In genomic region chr11:76680517-76681425, GRCh38 we compare ENCODE assay signal across 8 cellular contexts. TPM values are rescaled to one million over a fixed set of nuclear protein-coding genes. Genes with fewer than 3 reads are reported as not detected.
A peak's percentile ranks its signal among the peaks of the same experiment; 100 is the strongest.
DNase-seq lines count a peak whose midpoint lies in the region; ATAC-seq and TF ChIP-seq lines count a peak whose summit lies in the region.

No MANE protein-coding gene starts in this region.

- no peaks in the 10 kb centered on the region for H3K9me3 Mint-ChIP-seq in CD4-positive, alpha-beta T cell

- ATAC-seq in CD4-positive, alpha-beta T cell (ENCODE audit: poor library complexity), result peak; percentile 52
- peak; percentile 97 for ATAC-seq in HCT116
- peak; percentile 84 to 88 for ATAC-seq in activated CD4-positive, CD25-positive, alpha-beta regulatory T cell treated with anti-CD3 and anti-CD28 coated beads, Interleukin-2, amount 50 U/mL, for 24 hours
- peak; percentile 83 for ATAC-seq in left lobe of liver
- ATAC-seq in HG02884 (IDR thresholded peaks at IDR 0.05; ENCODE audit: unreplicated experiment), result no peak

- POLR2A ChIA-PET in CD4-positive, alpha-beta T cell (lab: Charles Lee), result no interaction called here
- POLR2A ChIA-PET in HCT116 (lab: Charles Lee), result interaction anchor here (0.6 kb wide), 1 partner anchor 82 kb away, joined by 3 read pairs; no protein-coding TSS in a partner anchor

- H3K27ac Mint-ChIP-seq in CD4-positive, alpha-beta T cell, result no peak overlapping the region

- H3K4me3 ChIP-seq in HCT116 (replicated peaks in 1 of 2; ENCODE audit: low read depth in 1 of 2, low read length in 2 of 2), result no peak overlapping the region

- no peaks in the 10 kb centered on the region for H3K79me2 ChIP-seq in HCT116 (ENCODE audit: insufficient read depth, low read length)

- H3K27me3 Mint-ChIP-seq in CD4-positive, alpha-beta T cell, result peaks cover 5% of the 10 kb centered on the region

- no peak overlapping the region for H3K4me3 Mint-ChIP-seq in CD4-positive, alpha-beta T cell

- RAD21 ChIA-PET in HCT116 (lab: Charles Lee; ENCODE audit: low non-redundant PET in 1 of 2, low total read pairs in 2 of 2, uncharacterized antibody in 2 of 2, unreplicated experiment in 2 of 2), result interaction anchor here in 1 of 2 experiments (0.8 kb wide), 1 partner anchor 82 kb away, joined by 4 read pairs; no protein-coding TSS in a partner anchor

- no peaks in the 10 kb centered on the region for H4K20me1 ChIP-seq in HCT116 (ENCODE audit: insufficient read depth)

- no peaks in the 10 kb centered on the region for H3K4me1 Mint-ChIP-seq in CD4-positive, alpha-beta T cell (ENCODE audit: low read depth)

- TF ChIP-seq RAD21 in HCT116 (IDR thresholded peaks at IDR 0.05; ENCODE audit: low read depth), result peak; percentile 94

- intact Hi-C loops in CD4-positive, alpha-beta T cell (cut with DNase I, micrococcal nuclease), result loop anchor here (2.0 to 5.0 kb wide), 4 partner anchors 128 to 783 kb away; partner anchors contain the start of gene WNT11 (in 1 of the 2)
- intact Hi-C loops in HCT116 (cut with micrococcal nuclease), result loop anchor here (2.0 to 10.0 kb wide), 4 partner anchors 83 to 784 kb away; partner anchors contain the start of gene WNT11

- no peak overlapping the region for H3K9ac ChIP-seq in HCT116 (ENCODE audit: low read length)

- DNase-seq in CD4-positive, alpha-beta T cell, result peak; percentile 23 to 55 (median 33)
- DNase-seq in HCT116 (ENCODE audit: low read depth, low spot score) (peak; percentile 41), NCI-H345 treated with DMSO at 0.1 percent for 48 hours (lab: John Stamatoyannopoulos, UW; ENCODE audit: unreplicated experiment) (peak; percentile 48), cerebellum (ENCODE audit: low spot score) (peak; percentile 76), left lobe of liver (ENCODE audit: low spot score) (peak; percentile 67)
- DNase-seq in stimulated activated CD4-positive, alpha-beta T cell treated with anti-CD3 and anti-CD28 coated beads, Interleukin-4, amount 100 ng/mL, for 24 hours, result peak; percentile 72

- no peaks in the 10 kb centered on the region for H3K27me3 ChIP-seq in CD4-positive, alpha-beta T cell (ENCODE audit: control insufficient read depth, insufficient read depth, low read length)
- no peaks in the 10 kb centered on the region for H3K27me3 ChIP-seq in HCT116 (ENCODE audit: insufficient read depth, low read length)

- H3K9me2 ChIP-seq in HCT116 (ENCODE audit: insufficient read depth), result no peaks in the 10 kb centered on the region

- CTCF ChIA-PET in CD4-positive, alpha-beta T cell (lab: Charles Lee), result interaction anchor here (0.6 kb wide), 1 partner anchor 12 kb away, joined by 4 read pairs; no protein-coding TSS in a partner anchor
- CTCF ChIA-PET in HCT116 (lab: Charles Lee), result interaction anchor here (0.7 to 1.3 kb wide), 5 partner anchors 41 to 473 kb away, joined by 3 to 7 read pairs (median 3); no protein-coding TSS in a partner anchor

- no peaks in the 10 kb centered on the region for H3K9me3 ChIP-seq in CD4-positive, alpha-beta T cell (ENCODE audit: control insufficient read depth, low read length)
- H3K9me3 ChIP-seq in HCT116 (ENCODE audit: control insufficient read depth in 1 of 2, insufficient read depth in 1 of 2, low read depth in 1 of 2, low read length in 2 of 2), result no peaks in the 10 kb centered on the region

- no peak overlapping the region for H3K27ac ChIP-seq in CD4-positive, alpha-beta T cell (ENCODE audit: low read depth, low read length)
- no peak overlapping the region for H3K27ac ChIP-seq in HCT116 (ENCODE audit: low read depth, low read length)

- BruUV-seq in HCT116 (replicated peaks; lab: Mats Ljungman, UMichigan), result no TSS peak

- peak overlapping the region; percentile 63 for H2AFZ ChIP-seq in HCT116 (ENCODE audit: low read depth, low read length, poor library complexity, severe bottlenecking)

- H3K36me3 Mint-ChIP-seq in CD4-positive, alpha-beta T cell (ENCODE audit: low read depth), result no peaks in the 10 kb centered on the region

- peaks cover 0 to 3% of the 10 kb centered on the region in 2 experiments; a peak in 1 of 4 replicates for H3K4me1 ChIP-seq in HCT116 (ENCODE audit: control insufficient read depth in 1 of 2, insufficient read depth in 2 of 2, low read length in 2 of 2)

- no peaks in the 10 kb centered on the region for H3K36me3 ChIP-seq in HCT116 (ENCODE audit: control insufficient read depth in 1 of 2, insufficient read depth in 2 of 2, low read length in 2 of 2)

- TF ChIP-seq CTCF in CD4-positive, alpha-beta T cell (IDR thresholded peaks at IDR 0.05), result peak; percentile 58
- TF ChIP-seq CTCF in HCT116 (IDR thresholded peaks at IDR 0.05 in 2 of 3, conservative IDR thresholded peaks at IDR 0.05 in 1 of 3; ENCODE audit: borderline replicate concordance in 1 of 3, insufficient read depth in 1 of 3, low read depth in 2 of 3, low read length in 2 of 3), result peak; percentile 80 to 87 (median 84)

- no peak for TF ChIP-seq POLR2A in HCT116 (IDR thresholded peaks at IDR 0.05; ENCODE audit: borderline replicate concordance, extremely low read depth, insufficient read depth, insufficient read length)

- H3K4me2 ChIP-seq in HCT116 (ENCODE audit: low read length), result peak overlapping the region; percentile 33

TF ChIP-seq in HCT116, 20 proteins besides CTCF, POLR2A, EP300 and RAD21:
- no peak for TF ChIP-seq ATF3 (IDR thresholded peaks at IDR 0.05)
- no peak for TF ChIP-seq JUND (IDR thresholded peaks at IDR 0.05)
- TF ChIP-seq ZFX (IDR thresholded peaks at IDR 0.05), result no peak
- TF ChIP-seq SIN3A (IDR thresholded peaks at IDR 0.05; ENCODE audit: low read depth), result no peak
- TF ChIP-seq SP1 (IDR thresholded peaks at IDR 0.05; ENCODE audit: low read depth), result no peak
- no peak for TF ChIP-seq EZH2 (IDR thresholded peaks at IDR 0.05)
- TF ChIP-seq TCF7L2 (IDR thresholded peaks at IDR 0.05; ENCODE audit: borderline replicate concordance, extremely low read depth, insufficient read depth, insufficient read length), result no peak
- no peak for TF ChIP-seq REST (IDR thresholded peaks at IDR 0.05; ENCODE audit: low read depth)
- TF ChIP-seq YY1 (IDR thresholded peaks at IDR 0.05; ENCODE audit: extremely low read depth, insufficient replicate concordance, low read depth, low read length), result no peak
- no peak for TF ChIP-seq CBX3 (IDR thresholded peaks at IDR 0.05; ENCODE audit: low read depth)
- no peak for TF ChIP-seq MAX (IDR thresholded peaks at IDR 0.05)
- TF ChIP-seq SRF (IDR thresholded peaks at IDR 0.05; ENCODE audit: low read depth), result no peak
- no peak for TF ChIP-seq ZNF274 (IDR thresholded peaks at IDR 0.05; ENCODE audit: low read depth, low read length)

RNA-seq across cellular contexts. Expression of gene LRRC32, which starts 10.2 kb away (rescaled TPM):
- total RNA-seq in CD4-positive, alpha-beta T cell, result 1 to 10 TPM; 1.8 to 2.4 TPM
- total RNA-seq in HCT116 (2021; ENCODE audit: unreplicated experiment) (0.54 TPM), cerebellum (3.6 TPM), left lobe of liver (10.5 TPM)
- 0.12 TPM in 2 replicates for polyA plus RNA-seq in HCT116 (2012)
